ENCODE assay signal across 9 cellular contexts in genomic region chr5:85049020-85049419, GRCh38.
DNase-seq lines count a peak whose midpoint lies in the region; ATAC-seq and TF ChIP-seq lines count a peak whose summit lies in the region.
"Had no signal": no experiment of that assay in that cellular context is flagged by ENCODE, and none has a peak within 500 bp of the region (broad histone marks: within the 10 kb centered on the region; RNA-seq: fewer than 3 reads in every experiment).

No MANE protein-coding gene starts in this region.

- H3K27ac ChIP-seq in 22Rv1: no peak overlapping the region
- no peak overlapping the region for H3K27ac ChIP-seq in heart right ventricle
- H3K27ac ChIP-seq: BLaER1 treated with 17β-estradiol and CSF1 and Interleukin-3, amounts not matched to agents 10 nM and 100 nM had no signal

- no peaks in the 10 kb centered on the region for H3K36me3 ChIP-seq in heart right ventricle
- H3K36me3 ChIP-seq: BLaER1 treated with 17β-estradiol and CSF1 and Interleukin-3, amounts not matched to agents 10 nM and 100 nM had no signal

- H3K27me3 ChIP-seq in heart right ventricle: no peaks in the 10 kb centered on the region
- H3K27me3 ChIP-seq: BLaER1 treated with 17β-estradiol and CSF1 and Interleukin-3, amounts not matched to agents 10 nM and 100 nM had no signal

- WGBS in heart right ventricle, 2 donors: 4 to 13% methylated on average over 1 of the region's 1 CpG

- peak; percentile 76 for TF ChIP-seq CTCF in 22Rv1 (IDR thresholded peaks at IDR 0.05)
- TF ChIP-seq CTCF in heart right ventricle (IDR thresholded peaks at IDR 0.05): peak in 6 of 9 donors; percentile 31 to 45 (median 41)

- ATAC-seq in HG02759 (IDR thresholded peaks at IDR 0.05; ENCODE audit: unreplicated experiment) (peak; percentile 42), heart right ventricle (peak in 6 of 8 donors; percentile 38 to 57 (median 48)), HG03439 (IDR thresholded peaks at IDR 0.05; ENCODE audit: unreplicated experiment) (no peak)

- no peak overlapping the region for H3K4me3 ChIP-seq in heart right ventricle
- H3K4me3 ChIP-seq: BLaER1 treated with 17β-estradiol and CSF1 and Interleukin-3, amounts not matched to agents 10 nM and 100 nM had no signal

- intact Hi-C loops in heart right ventricle (cut with DNase I): loop anchor here in 3 of 10 donors (5.0 to 10.0 kb wide), 2 partner anchors 774 to 1122 kb away; no protein-coding TSS in a partner anchor

- H3K9me3 ChIP-seq in heart right ventricle: peaks cover 0 to 4% (median 0%) of the 10 kb centered on the region in 11 donors
- H3K9me3 ChIP-seq: BLaER1 treated with 17β-estradiol and CSF1 and Interleukin-3, amounts not matched to agents 10 nM and 100 nM had no signal

- H3K4me1 ChIP-seq in heart right ventricle: no peaks in the 10 kb centered on the region
- H3K4me1 ChIP-seq: BLaER1 treated with 17β-estradiol and CSF1 and Interleukin-3, amounts not matched to agents 10 nM and 100 nM had no signal

- peak; percentile 52 for DNase-seq in RPMI7951 (ENCODE audit: low read depth)
- DNase-seq in heart right ventricle: no peak
- no peak for DNase-seq in activated T-cell treated with anti-CD3 and anti-CD28 coated beads, Interleukin-2, amount 50 U/mL, for 48 hours
- no peak for DNase-seq in activated CD4-positive, alpha-beta T cell treated with anti-CD3 and anti-CD28 coated beads for 48 hours
- DNase-seq in NCI-H128 (lab: John Stamatoyannopoulos, UW; ENCODE audit: unreplicated experiment): no peak
